Comparison of ENCODE assay signal across 8 cellular contexts in the genomic region with DNA sequence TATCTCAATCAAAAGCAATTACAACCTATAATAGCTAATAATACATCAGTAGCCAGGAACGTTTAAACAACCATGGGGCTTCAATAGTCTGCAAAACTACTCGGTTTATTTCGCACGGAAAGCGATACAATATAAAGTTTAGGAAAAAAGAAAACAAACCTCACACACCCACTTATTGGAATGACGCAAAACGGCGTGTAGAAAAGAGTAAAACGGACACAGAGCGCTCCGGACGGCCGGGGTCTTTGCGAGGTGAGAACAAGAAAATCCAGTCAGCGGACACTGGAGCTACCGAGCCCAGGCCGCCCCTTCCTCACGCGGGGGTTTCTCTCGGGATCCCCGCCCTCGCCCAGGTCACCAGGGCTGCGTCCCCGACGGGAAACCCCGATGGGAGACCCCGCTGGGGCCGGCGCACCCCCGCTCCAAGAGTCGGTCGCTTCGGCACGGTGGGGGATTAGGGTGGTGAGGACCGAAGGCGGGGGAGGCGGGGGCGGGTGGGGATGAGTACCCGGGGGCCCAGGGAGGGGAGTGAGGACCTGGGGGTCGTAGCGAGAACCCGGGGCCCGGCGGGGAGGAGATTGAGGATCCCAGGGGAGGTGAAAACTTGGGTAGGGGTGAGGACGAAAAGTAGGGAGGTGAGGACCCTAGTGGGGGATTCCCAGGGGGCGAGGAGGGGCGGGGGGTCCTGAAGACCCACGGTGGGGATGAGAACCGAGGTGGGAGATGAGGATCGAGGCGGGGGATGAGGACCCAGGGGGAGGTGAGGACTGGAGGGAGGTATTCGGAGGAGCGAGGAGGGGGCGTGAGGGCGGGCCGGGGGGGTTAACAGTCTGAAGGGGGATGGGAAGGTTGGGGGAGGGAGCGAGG. TPM values are rescaled to one million over a fixed set of nuclear protein-coding genes. Genes with fewer than 3 reads are reported as not detected.
A peak's percentile ranks its signal among the peaks of the same experiment; 100 is the strongest.
DNase-seq lines count a peak whose midpoint lies in the region; ATAC-seq and TF ChIP-seq lines count a peak whose summit lies in the region.

No MANE protein-coding gene starts in this region.

- no peak for DNase-seq in DND-41
- DNase-seq in PC-3: no peak
- DNase-seq in esophagus muscularis mucosa (ENCODE audit: extremely low spot score): peak; percentile 87
- no peak for DNase-seq in amygdala (lab: John Stamatoyannopoulos, UW)
- DNase-seq in NCI-H2081 (lab: John Stamatoyannopoulos, UW): no peak

- H2AFZ ChIP-seq in DND-41 (ENCODE audit: low read depth, low read length) (peak overlapping the region; percentile 100), PC-3 (ENCODE audit: low read length) (peak overlapping the region; percentile 76), parathyroid adenoma (no peak overlapping the region)

- CTCF ChIA-PET in PC-3 (lab: Charles Lee): no interaction called here

- TF ChIP-seq EP300 in esophagus muscularis mucosa (IDR thresholded peaks at IDR 0.05): no peak

- H4K20me1 ChIP-seq in DND-41 (ENCODE audit: insufficient read depth, low read length): peaks cover 27% of the 10 kb centered on the region
- peaks cover 16% of the 10 kb centered on the region; the same call in 1 of the 2 replicates for H4K20me1 ChIP-seq in PC-3 (ENCODE audit: low read length)

- H3K4me2 ChIP-seq in DND-41 (ENCODE audit: insufficient read depth, low read length) (peak overlapping the region; percentile 98), PC-3 (ENCODE audit: low read length) (peak overlapping the region; percentile 100), parathyroid adenoma (ENCODE audit: low read length) (peak overlapping the region; percentile 80)

- no peaks in the 10 kb centered on the region for H3K9me2 ChIP-seq in PC-3 (replicated peaks; ENCODE audit: low read length)

- H3K36me3 ChIP-seq in DND-41 (ENCODE audit: insufficient read depth, low read length) (peaks cover 39% of the 10 kb centered on the region), PC-3 (ENCODE audit: low read depth, low read length) (no peaks in the 10 kb centered on the region), esophagus muscularis mucosa (peaks cover 0 to 32% (median 20%) of the 10 kb centered on the region in 4 donors), parathyroid adenoma (ENCODE audit: control insufficient read depth, insufficient read depth, low read length) (no peaks in the 10 kb centered on the region)

- H3K4me3 ChIP-seq in DND-41 (ENCODE audit: low read depth in 1 of 2, low read length in 2 of 2) (peak overlapping the region; percentile 61 to 98), PC-3 (ENCODE audit: low read length) (peak overlapping the region; percentile 77), esophagus muscularis mucosa (peak overlapping the region; percentile 81 to 99 (median 98)), parathyroid adenoma (ENCODE audit: low read depth, low read length) (peak overlapping the region; percentile 82)

- TF ChIP-seq POLR2A in esophagus muscularis mucosa (IDR thresholded peaks at IDR 0.05; ENCODE audit: low read depth): no peak

- H3K9me3 ChIP-seq in DND-41 (ENCODE audit: insufficient read depth, low read length, severe bottlenecking) (no peaks in the 10 kb centered on the region), PC-3 (ENCODE audit: low read length) (no peaks in the 10 kb centered on the region), esophagus muscularis mucosa (no peaks in the 10 kb centered on the region), parathyroid adenoma (ENCODE audit: control insufficient read depth, low read length) (no peaks in the 10 kb centered on the region)

- H3K27ac ChIP-seq in DND-41 (ENCODE audit: low read length) (peak overlapping the region; percentile 98), PC-3 (ENCODE audit: low read length) (no peak overlapping the region; the same call in 1 of the 2 replicates), esophagus muscularis mucosa (replicated peaks in 1 of 4) (peak overlapping the region; percentile 94 to 100 (median 96)), parathyroid adenoma (peak overlapping the region; percentile 99)

- no TSS peak for BruUV-seq in PC-3 (replicated peaks; lab: Mats Ljungman, UMichigan)

- under 1% methylated on average over 54 of the region's 57 CpGs for whole genome bisulfite sequencing in esophagus muscularis mucosa

- POLR2A ChIA-PET in PC-3 (lab: Charles Lee; ENCODE audit: unreplicated experiment): no interaction called here

- peaks cover 58% of the 10 kb centered on the region for H3K79me2 ChIP-seq in DND-41 (ENCODE audit: insufficient read depth, low read length)
- H3K79me2 ChIP-seq in PC-3 (ENCODE audit: low read length): peaks cover 56% of the 10 kb centered on the region
- H3K79me2 ChIP-seq in parathyroid adenoma: peaks cover 18% of the 10 kb centered on the region

- TF ChIP-seq CTCF in DND-41 (IDR thresholded peaks at IDR 0.05; ENCODE audit: borderline replicate concordance, extremely low read depth, low read length, poor library complexity, severe bottlenecking) (no peak), PC-3 (conservative IDR thresholded peaks at IDR 0.05; ENCODE audit: low read depth, low read length) (no peak), esophagus muscularis mucosa (IDR thresholded peaks at IDR 0.05) (no peak), parathyroid adenoma (IDR thresholded peaks at IDR 0.05) (no peak)

- intact Hi-C loops in PC-3 (cut with micrococcal nuclease): no loop called here
- intact Hi-C loops in esophagus muscularis mucosa (cut with DNase I): no loop called here

- H3F3A ChIP-seq in PC-3 (ENCODE audit: low read length, unreplicated experiment): no peaks in the 10 kb centered on the region

- H3K4me1 ChIP-seq in DND-41 (ENCODE audit: insufficient read depth, low read length) (peaks cover 35% of the 10 kb centered on the region), PC-3 (ENCODE audit: insufficient read depth, low read length) (peaks cover 14% of the 10 kb centered on the region), esophagus muscularis mucosa (peaks cover 8 to 37% (median 31%) of the 10 kb centered on the region in 4 donors), parathyroid adenoma (peaks cover 4% of the 10 kb centered on the region)

- H3K27me3 ChIP-seq in DND-41 (ENCODE audit: insufficient read depth, low read length, poor library complexity) (peaks cover 3% of the 10 kb centered on the region), PC-3 (ENCODE audit: low read length) (no peaks in the 10 kb centered on the region), esophagus muscularis mucosa (no peaks in the 10 kb centered on the region), parathyroid adenoma (ENCODE audit: control insufficient read depth, insufficient read depth, low read length) (no peaks in the 10 kb centered on the region)

- ATAC-seq in DND-41 (ENCODE audit: insufficient read depth, low read depth) (peak; percentile 2; the same call in 2 of the 3 replicates), PC-3 (no peak), GM21576 (IDR thresholded peaks at IDR 0.05; ENCODE audit: unreplicated experiment) (no peak), HG03139 (IDR thresholded peaks at IDR 0.05; ENCODE audit: unreplicated experiment) (no peak)

- H3K9ac ChIP-seq in DND-41 (ENCODE audit: low read depth, low read length) (peak overlapping the region; percentile 82), PC-3 (ENCODE audit: low read length) (peak overlapping the region; percentile 87), parathyroid adenoma (no peak overlapping the region)

RNA-seq across cellular contexts. Expression of a gene that starts 0.7 kb away (rescaled TPM):
- total RNA-seq in PC-3 (2014; rRNA removed): 30.0 and 35.8 TPM in 2 replicates
- 10 to 100 TPM; 15.4 to 23.7 (median 18.7) TPM for total RNA-seq in esophagus muscularis mucosa

RNA-seq across cellular contexts. Expression of a gene that starts 51.1 kb away (rescaled TPM):
- total RNA-seq in PC-3 (2014; rRNA removed) (1.6 and 2.0 TPM in 2 replicates), esophagus muscularis mucosa (under 1 TPM; under 0.01 to 0.45 (median 0.20) TPM)
